Comparison of ENCODE assay signal across 1 cellular context in the genomic region with DNA sequence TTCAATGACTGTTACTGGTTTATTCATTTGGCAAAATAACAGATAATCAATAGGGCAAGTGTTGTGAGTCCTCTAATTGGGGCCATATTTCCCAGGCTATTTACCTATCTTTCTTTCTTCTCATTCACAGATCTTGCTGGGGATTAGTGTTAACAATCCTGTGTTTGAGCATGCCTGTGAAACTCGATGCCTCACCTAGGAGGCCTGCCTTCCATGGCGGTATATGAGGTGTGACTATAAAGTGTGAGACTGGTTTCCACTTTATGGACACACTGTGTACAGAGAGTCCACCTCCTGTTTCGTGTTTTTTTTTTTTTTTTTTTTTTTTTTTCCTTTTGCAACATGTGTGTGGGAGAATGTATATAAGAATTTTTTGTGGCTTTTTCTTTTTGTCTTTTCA.
TF ChIP-seq lines count a peak whose summit lies in the region.

No MANE protein-coding gene starts in this region.

TF ChIP-seq in GM23338, 12 proteins besides CTCF, POLR2A, EP300 and RAD21 (continued from another document):
- TF ChIP-seq, protein P1, sequence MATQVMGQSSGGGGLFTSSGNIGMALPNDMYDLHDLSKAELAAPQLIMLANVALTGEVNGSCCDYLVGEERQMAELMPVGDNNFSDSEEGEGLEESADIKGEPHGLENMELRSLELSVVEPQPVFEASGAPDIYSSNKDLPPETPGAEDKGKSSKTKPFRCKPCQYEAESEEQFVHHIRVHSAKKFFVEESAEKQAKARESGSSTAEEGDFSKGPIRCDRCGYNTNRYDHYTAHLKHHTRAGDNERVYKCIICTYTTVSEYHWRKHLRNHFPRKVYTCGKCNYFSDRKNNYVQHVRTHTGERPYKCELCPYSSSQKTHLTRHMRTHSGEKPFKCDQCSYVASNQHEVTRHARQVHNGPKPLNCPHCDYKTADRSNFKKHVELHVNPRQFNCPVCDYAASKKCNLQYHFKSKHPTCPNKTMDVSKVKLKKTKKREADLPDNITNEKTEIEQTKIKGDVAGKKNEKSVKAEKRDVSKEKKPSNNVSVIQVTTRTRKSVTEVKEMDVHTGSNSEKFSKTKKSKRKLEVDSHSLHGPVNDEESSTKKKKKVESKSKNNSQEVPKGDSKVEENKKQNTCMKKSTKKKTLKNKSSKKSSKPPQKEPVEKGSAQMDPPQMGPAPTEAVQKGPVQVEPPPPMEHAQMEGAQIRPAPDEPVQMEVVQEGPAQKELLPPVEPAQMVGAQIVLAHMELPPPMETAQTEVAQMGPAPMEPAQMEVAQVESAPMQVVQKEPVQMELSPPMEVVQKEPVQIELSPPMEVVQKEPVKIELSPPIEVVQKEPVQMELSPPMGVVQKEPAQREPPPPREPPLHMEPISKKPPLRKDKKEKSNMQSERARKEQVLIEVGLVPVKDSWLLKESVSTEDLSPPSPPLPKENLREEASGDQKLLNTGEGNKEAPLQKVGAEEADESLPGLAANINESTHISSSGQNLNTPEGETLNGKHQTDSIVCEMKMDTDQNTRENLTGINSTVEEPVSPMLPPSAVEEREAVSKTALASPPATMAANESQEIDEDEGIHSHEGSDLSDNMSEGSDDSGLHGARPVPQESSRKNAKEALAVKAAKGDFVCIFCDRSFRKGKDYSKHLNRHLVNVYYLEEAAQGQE (IDR thresholded peaks at IDR 0.05; ENCODE audit: unreplicated experiment), result no peak
- TF ChIP-seq NANOG (IDR thresholded peaks at IDR 0.05; ENCODE audit: borderline replicate concordance) (no peak), POLR2AphosphoS5 (IDR thresholded peaks at IDR 0.05; ENCODE audit: low read depth) (no peak)
TF ChIP-seq in GM23338: peak in this region for 0.
